Comparison of ENCODE assay signal across 8 cellular contexts in the genomic region with DNA sequence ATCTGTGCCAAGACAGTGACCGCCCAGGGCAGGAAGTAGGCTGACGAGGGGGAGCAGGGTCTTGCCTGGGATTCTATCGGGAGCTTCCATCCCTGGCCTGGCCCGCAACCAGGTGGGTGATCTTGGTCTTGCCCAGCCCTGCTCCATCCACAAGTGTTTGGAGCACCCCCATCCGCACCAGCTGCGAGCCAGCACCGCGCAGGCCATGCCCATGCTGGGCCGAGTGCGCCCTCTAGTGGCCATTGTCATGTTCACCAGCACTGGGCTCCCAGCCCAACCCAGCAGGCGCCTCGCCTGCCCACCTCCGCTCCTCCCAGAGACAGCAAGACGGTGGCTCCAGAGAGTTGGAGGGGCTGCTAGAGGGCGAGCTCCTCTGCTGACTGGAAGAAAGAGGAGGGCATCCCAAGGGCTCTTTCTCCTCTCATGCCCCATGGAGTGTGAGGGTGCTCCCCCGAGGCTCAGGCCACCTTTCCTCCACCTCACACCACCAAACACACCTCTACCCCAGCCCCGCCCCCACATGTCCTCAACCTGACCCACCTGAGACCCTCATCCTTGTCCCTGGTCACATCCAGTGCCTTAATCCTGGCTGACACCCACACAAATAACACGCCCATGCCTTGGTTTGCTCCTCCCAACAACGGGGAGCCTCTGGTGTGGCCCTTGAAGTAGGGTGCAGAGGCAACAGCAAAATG. TPM values are rescaled to one million over a fixed set of nuclear protein-coding genes. Genes with fewer than 3 reads are reported as not detected.
DNase-seq lines count a peak whose midpoint lies in the region; ATAC-seq and TF ChIP-seq lines count a peak whose summit lies in the region.

No MANE protein-coding gene starts in this region.

- H4K20me1 ChIP-seq in hepatocyte (ENCODE audit: insufficient read depth, poor library complexity, severe bottlenecking) = no peaks in the 10 kb centered on the region

- intact Hi-C loops in ascending aorta (cut with DNase I) = loop anchor here (1.0 to 10.0 kb wide), 2 partner anchors 36 to 563 kb away; no protein-coding TSS in a partner anchor
- intact Hi-C loops in gastrocnemius medialis (cut with DNase I; ENCODE audit: low total_unique reads) = loop anchor here (1.0 to 5.0 kb wide), 3 partner anchors 37 to 565 kb away; partner anchors contain the start of gene HAUS7

- H3K4me3 ChIP-seq in ascending aorta = no peak overlapping the region
- no peak overlapping the region for H3K4me3 ChIP-seq in hepatocyte
- no peak overlapping the region for H3K4me3 ChIP-seq in gastrocnemius medialis

- WGBS in hepatocyte (ENCODE audit: low lambda C conversion rate, missing lambda C conversion rate) = 43% methylated on average over 19 of the region's 19 CpGs

- H3K9me3 ChIP-seq in ascending aorta = no peaks in the 10 kb centered on the region
- no peaks in the 10 kb centered on the region for H3K9me3 ChIP-seq in hepatocyte (ENCODE audit: low read depth)
- H3K9me3 ChIP-seq in gastrocnemius medialis = no peaks in the 10 kb centered on the region

- DNase-seq in NCI-H1417 (lab: John Stamatoyannopoulos, UW) (peak; percentile 68 to 91 (median 83)), NCI-H1417 treated with DMSO at 0.1 percent for 48 hours (lab: John Stamatoyannopoulos, UW) (no peak), NCI-H128 (lab: John Stamatoyannopoulos, UW; ENCODE audit: unreplicated experiment) (peak; percentile 44), T1000 (lab: John Stamatoyannopoulos, UW) (peak; percentile 40), ascending aorta (ENCODE audit: low spot score in 2 of 2) (peak in 1 of 2 donors; percentile 88), hepatocyte (ENCODE audit: low spot score) (peak; percentile 85), gastrocnemius medialis (peak; percentile 40 to 68)

- H2AFZ ChIP-seq in hepatocyte = no peak overlapping the region

- H3K27me3 ChIP-seq in ascending aorta = no peaks in the 10 kb centered on the region
- H3K27me3 ChIP-seq in hepatocyte = no peaks in the 10 kb centered on the region
- H3K27me3 ChIP-seq in gastrocnemius medialis = no peaks in the 10 kb centered on the region

- H3K4me1 ChIP-seq in ascending aorta (peaks cover 4 to 6% of the 10 kb centered on the region in 2 donors), hepatocyte (ENCODE audit: insufficient read depth) (no peaks in the 10 kb centered on the region), gastrocnemius medialis (no peaks in the 10 kb centered on the region)

- peak; percentile 92 for ATAC-seq in HG02588 (IDR thresholded peaks at IDR 0.05; ENCODE audit: unreplicated experiment)
- peak; percentile 79 to 89 for ATAC-seq in gastrocnemius medialis

- in situ Hi-C loops in gastrocnemius medialis (cut with MboI; ENCODE audit: low sequenced_read_pairs in 4 of 4) = loop anchor here in 2 of 4 donors (25.0 kb wide), 1 partner anchor 545 kb away; no protein-coding TSS in a partner anchor

- no peaks in the 10 kb centered on the region for H3K9me2 ChIP-seq in hepatocyte (replicated peaks; ENCODE audit: insufficient read depth)

- no peak overlapping the region for H3K4me2 ChIP-seq in hepatocyte

- TF ChIP-seq CTCF in ascending aorta (IDR thresholded peaks at IDR 0.05) (peak; percentile 86 to 91 (median 87)), hepatocyte (IDR thresholded peaks at IDR 0.05; ENCODE audit: poor library complexity) (peak; percentile 77), gastrocnemius medialis (IDR thresholded peaks at IDR 0.05 in 4 of 5, conservative IDR thresholded peaks at IDR 0.05 in 1 of 5) (peak; percentile 51 to 89 (median 82))

- H3K27ac ChIP-seq in ascending aorta (peak overlapping the region in 1 of 2 donors; percentile 3), hepatocyte (no peak overlapping the region), gastrocnemius medialis (no peak overlapping the region)

- H3K79me2 ChIP-seq in hepatocyte = no peaks in the 10 kb centered on the region

- H3K36me3 ChIP-seq in ascending aorta (peaks cover 0 to 7% of the 10 kb centered on the region in 2 donors), hepatocyte (replicated peaks; ENCODE audit: insufficient read depth, low read depth) (no peaks in the 10 kb centered on the region), gastrocnemius medialis (no peaks in the 10 kb centered on the region)

- no peak for TF ChIP-seq POLR2A in gastrocnemius medialis (IDR thresholded peaks at IDR 0.05)

RNA-seq across cellular contexts. Expression of gene ATP2B3, which starts 9.8 kb away (rescaled TPM):
- total RNA-seq in ascending aorta (0.32 TPM), hepatocyte (0.12 TPM in 1 of 2 replicates, not detected in the other), gastrocnemius medialis (not detected)
- 0.07 and 0.12 TPM in 2 replicates for polyA plus RNA-seq in hepatocyte

RNA-seq across cellular contexts. Expression of gene BGN, which starts 12.9 kb away (rescaled TPM):
- total RNA-seq in ascending aorta (1,387 TPM), hepatocyte (12.5 and 14.5 TPM in 2 replicates), gastrocnemius medialis (10 to 100 TPM in 2 of 4 donors, 1 to 10 TPM in 2; 1.1 to 50.7 (median 9.8) TPM)
- polyA plus RNA-seq in hepatocyte = 27.5 and 35.8 TPM in 2 replicates

RNA-seq across cellular contexts. Expression of gene HAUS7, which starts 37.3 kb away (rescaled TPM):
- 22.5 TPM for total RNA-seq in ascending aorta
- total RNA-seq in hepatocyte = 6.8 and 17.5 TPM in 2 replicates
- polyA plus RNA-seq in hepatocyte = 19.7 and 23.1 TPM in 2 replicates
- total RNA-seq in gastrocnemius medialis = 10 to 100 TPM; 10.6 to 19.8 (median 13.2) TPM

Comparison
In these comparisons a context has a peak if more than half of its experiments do, and no peak if none do; other contexts are left out.
1. RNA of gene BGN, which starts 12.9 kb away (total RNA-seq): 1,387 TPM in ascending aorta (single experiment); 1.1 to 50.7 TPM in gastrocnemius medialis and 12.5 to 14.5 TPM in hepatocyte; every median in the first group is over 10 times any median in the second.
2. Peak in every context shown above with its lines, with median percentiles within 50 percentile points of each other: CTCF ChIP-seq.